In the genomic region with DNA sequence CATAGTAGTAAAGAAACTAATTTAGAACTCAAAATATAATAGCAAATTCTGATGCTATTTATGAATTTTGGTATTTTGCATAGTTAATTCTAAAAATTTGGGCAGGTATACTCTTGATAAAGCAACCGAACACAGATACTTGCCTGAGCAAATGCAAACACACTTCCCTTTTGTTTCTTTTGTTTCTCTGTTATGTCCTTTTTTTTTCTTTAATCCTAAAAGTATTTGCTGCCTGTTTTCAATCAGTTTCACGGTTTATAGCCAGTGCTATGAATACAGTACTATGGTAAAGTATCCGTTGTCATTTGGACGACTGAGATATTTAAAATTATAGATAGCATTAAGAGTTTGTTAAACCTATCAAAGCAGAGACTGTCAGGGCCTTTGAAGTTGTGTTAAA, we compare ENCODE assay signal across 2 cellular contexts.
TF ChIP-seq lines count a peak whose summit lies in the region.

No MANE protein-coding gene starts in this region.

TF ChIP-seq in IMR-90, 13 proteins besides CTCF, POLR2A, EP300 and RAD21:
- no peak for TF ChIP-seq FOS (IDR thresholded peaks at IDR 0.05; ENCODE audit: low read depth, low read length)
- no peak for TF ChIP-seq MAZ (IDR thresholded peaks at IDR 0.05; ENCODE audit: borderline replicate concordance, low read depth, low read length)
- TF ChIP-seq NFE2L2 (IDR thresholded peaks at IDR 0.05; ENCODE audit: low read depth, low read length), result no peak
- TF ChIP-seq MXI1 (IDR thresholded peaks at IDR 0.05; ENCODE audit: borderline replicate concordance, low read depth, low read length), result no peak

TF ChIP-seq in neural cell, 6 proteins besides CTCF, POLR2A, EP300 and RAD21:
- TF ChIP-seq EZH2 (IDR thresholded peaks at IDR 0.05; ENCODE audit: borderline replicate concordance, insufficient read depth, low read length, poor library complexity, severe bottlenecking), result no peak
- TF ChIP-seq MXI1 (conservative IDR thresholded peaks at IDR 0.05; ENCODE audit: poor library complexity, severe bottlenecking), result no peak
- no peak for TF ChIP-seq SMC3 (conservative IDR thresholded peaks at IDR 0.05; ENCODE audit: poor library complexity)
- TF ChIP-seq, protein P1, sequence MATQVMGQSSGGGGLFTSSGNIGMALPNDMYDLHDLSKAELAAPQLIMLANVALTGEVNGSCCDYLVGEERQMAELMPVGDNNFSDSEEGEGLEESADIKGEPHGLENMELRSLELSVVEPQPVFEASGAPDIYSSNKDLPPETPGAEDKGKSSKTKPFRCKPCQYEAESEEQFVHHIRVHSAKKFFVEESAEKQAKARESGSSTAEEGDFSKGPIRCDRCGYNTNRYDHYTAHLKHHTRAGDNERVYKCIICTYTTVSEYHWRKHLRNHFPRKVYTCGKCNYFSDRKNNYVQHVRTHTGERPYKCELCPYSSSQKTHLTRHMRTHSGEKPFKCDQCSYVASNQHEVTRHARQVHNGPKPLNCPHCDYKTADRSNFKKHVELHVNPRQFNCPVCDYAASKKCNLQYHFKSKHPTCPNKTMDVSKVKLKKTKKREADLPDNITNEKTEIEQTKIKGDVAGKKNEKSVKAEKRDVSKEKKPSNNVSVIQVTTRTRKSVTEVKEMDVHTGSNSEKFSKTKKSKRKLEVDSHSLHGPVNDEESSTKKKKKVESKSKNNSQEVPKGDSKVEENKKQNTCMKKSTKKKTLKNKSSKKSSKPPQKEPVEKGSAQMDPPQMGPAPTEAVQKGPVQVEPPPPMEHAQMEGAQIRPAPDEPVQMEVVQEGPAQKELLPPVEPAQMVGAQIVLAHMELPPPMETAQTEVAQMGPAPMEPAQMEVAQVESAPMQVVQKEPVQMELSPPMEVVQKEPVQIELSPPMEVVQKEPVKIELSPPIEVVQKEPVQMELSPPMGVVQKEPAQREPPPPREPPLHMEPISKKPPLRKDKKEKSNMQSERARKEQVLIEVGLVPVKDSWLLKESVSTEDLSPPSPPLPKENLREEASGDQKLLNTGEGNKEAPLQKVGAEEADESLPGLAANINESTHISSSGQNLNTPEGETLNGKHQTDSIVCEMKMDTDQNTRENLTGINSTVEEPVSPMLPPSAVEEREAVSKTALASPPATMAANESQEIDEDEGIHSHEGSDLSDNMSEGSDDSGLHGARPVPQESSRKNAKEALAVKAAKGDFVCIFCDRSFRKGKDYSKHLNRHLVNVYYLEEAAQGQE (IDR thresholded peaks at IDR 0.05; ENCODE audit: borderline replicate concordance), result no peak
- TF ChIP-seq TAF1 (IDR thresholded peaks at IDR 0.05; ENCODE audit: low read depth), result no peak
- TF ChIP-seq POLR2AphosphoS5 (IDR thresholded peaks at IDR 0.05), result no peak
